Comparison of ENCODE assay signal across 1 cellular context in the genomic region with DNA sequence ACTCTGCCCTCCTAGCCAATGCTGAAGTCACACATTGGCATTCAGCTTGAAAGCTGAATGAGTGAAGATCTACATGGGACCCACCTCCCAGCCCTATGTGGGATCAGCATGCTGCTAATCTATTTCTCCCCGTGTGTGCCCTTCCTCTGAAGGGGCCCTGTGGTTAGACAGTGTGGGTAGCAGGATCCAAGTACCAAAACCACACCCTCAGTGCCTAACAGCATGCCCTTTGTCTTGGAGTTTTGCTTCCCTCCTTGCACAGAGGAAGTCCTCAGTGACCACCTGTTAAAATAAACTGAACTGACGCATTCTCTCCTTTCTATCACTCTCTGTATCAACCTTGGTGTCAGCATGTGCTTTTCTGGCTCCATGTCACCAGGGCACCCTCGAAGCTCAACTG.
TF ChIP-seq lines count a peak whose summit lies in the region.

No MANE protein-coding gene starts in this region.

TF ChIP-seq in GM23338, 12 proteins besides CTCF, POLR2A, EP300 and RAD21:
- TF ChIP-seq, protein P1, sequence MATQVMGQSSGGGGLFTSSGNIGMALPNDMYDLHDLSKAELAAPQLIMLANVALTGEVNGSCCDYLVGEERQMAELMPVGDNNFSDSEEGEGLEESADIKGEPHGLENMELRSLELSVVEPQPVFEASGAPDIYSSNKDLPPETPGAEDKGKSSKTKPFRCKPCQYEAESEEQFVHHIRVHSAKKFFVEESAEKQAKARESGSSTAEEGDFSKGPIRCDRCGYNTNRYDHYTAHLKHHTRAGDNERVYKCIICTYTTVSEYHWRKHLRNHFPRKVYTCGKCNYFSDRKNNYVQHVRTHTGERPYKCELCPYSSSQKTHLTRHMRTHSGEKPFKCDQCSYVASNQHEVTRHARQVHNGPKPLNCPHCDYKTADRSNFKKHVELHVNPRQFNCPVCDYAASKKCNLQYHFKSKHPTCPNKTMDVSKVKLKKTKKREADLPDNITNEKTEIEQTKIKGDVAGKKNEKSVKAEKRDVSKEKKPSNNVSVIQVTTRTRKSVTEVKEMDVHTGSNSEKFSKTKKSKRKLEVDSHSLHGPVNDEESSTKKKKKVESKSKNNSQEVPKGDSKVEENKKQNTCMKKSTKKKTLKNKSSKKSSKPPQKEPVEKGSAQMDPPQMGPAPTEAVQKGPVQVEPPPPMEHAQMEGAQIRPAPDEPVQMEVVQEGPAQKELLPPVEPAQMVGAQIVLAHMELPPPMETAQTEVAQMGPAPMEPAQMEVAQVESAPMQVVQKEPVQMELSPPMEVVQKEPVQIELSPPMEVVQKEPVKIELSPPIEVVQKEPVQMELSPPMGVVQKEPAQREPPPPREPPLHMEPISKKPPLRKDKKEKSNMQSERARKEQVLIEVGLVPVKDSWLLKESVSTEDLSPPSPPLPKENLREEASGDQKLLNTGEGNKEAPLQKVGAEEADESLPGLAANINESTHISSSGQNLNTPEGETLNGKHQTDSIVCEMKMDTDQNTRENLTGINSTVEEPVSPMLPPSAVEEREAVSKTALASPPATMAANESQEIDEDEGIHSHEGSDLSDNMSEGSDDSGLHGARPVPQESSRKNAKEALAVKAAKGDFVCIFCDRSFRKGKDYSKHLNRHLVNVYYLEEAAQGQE (IDR thresholded peaks at IDR 0.05; ENCODE audit: unreplicated experiment) = no peak
- TF ChIP-seq EZH2 (IDR thresholded peaks at IDR 0.05; ENCODE audit: low read depth, unreplicated experiment) = no peak
- TF ChIP-seq JUNB (IDR thresholded peaks at IDR 0.05; ENCODE audit: unreplicated experiment) = no peak
- TF ChIP-seq, protein P2, sequence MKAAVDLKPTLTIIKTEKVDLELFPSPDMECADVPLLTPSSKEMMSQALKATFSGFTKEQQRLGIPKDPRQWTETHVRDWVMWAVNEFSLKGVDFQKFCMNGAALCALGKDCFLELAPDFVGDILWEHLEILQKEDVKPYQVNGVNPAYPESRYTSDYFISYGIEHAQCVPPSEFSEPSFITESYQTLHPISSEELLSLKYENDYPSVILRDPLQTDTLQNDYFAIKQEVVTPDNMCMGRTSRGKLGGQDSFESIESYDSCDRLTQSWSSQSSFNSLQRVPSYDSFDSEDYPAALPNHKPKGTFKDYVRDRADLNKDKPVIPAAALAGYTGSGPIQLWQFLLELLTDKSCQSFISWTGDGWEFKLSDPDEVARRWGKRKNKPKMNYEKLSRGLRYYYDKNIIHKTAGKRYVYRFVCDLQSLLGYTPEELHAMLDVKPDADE (IDR thresholded peaks at IDR 0.05) = no peak
- TF ChIP-seq ZNF114 (CRISPR knock-in tag; IDR thresholded peaks at IDR 0.05) = no peak
- TF ChIP-seq STAT1 (IDR thresholded peaks at IDR 0.05; ENCODE audit: unreplicated experiment) = no peak
- TF ChIP-seq CREB1 (CRISPR knock-in tag; IDR thresholded peaks at IDR 0.05; ENCODE audit: low read depth) = no peak
